Comparison of ENCODE assay signal across 13 cellular contexts in the genomic region with DNA sequence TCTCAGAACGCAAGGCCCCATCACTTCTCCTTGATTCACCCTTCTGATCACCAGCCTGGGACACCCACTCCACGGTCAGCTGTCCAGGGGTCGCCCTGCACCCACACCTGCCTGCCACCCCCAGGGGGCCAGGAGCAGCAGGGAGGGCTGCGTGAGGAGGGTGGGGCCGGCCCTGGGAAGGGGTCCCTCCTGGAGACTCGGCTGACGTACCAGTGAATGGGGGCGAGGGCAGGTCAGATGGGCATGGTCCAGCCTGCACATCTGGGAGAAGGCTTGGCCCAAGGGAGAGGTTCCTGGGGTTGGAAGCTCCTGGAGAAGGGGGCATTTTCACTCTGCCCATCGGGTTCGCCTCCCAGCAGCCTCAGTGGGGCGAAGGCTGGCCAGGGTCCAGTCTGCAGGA.
"Had no signal": no experiment of that assay in that cellular context is flagged by ENCODE, and none has a peak within 500 bp of the region (broad histone marks: within the 10 kb centered on the region; RNA-seq: fewer than 3 reads in every experiment).

No MANE protein-coding gene starts in this region.

- H3K36me3 Mint-ChIP-seq: immature natural killer cell; stimulated activated effector memory CD8-positive, alpha-beta T cell treated with anti-CD3 and anti-CD28 coated beads, Interleukin-12 subunit alpha, Interleukin-12 subunit beta, amount 100 ng/mL, for 72 hours had no signal

- DNase-seq: activated CD4-positive, alpha-beta T cell treated with anti-CD3 and anti-CD28 coated beads, Interleukin-2, amount 10 ng/mL, durations not matched to agents 7 days and 5 days; cerebellar nuclear complex; effector memory CD8-positive, alpha-beta T cell; immature natural killer cell; mammary epithelial cell; naive thymus-derived CD4-positive, alpha-beta T cell had no signal

- H3K27ac Mint-ChIP-seq: activated CD4-positive, alpha-beta T cell treated with anti-CD3 and anti-CD28 coated beads, Interleukin-2, amount 10 ng/mL, durations not matched to agents 7 days and 5 days; activated T-helper 17 cell treated with anti-CD3 and anti-CD28 coated beads, Interleukin-2, amount 50 U/mL, for 72 hours; dendritic cell treated with granulocyte-macrophage colony-stimulating factor and Interleukin-4, amounts not matched to agents 40 ng/mL and 50 ng/mL, for 4 days; effector memory CD8-positive, alpha-beta T cell; immature natural killer cell; naive thymus-derived CD4-positive, alpha-beta T cell; stimulated activated effector memory CD8-positive, alpha-beta T cell treated with anti-CD3 and anti-CD28 coated beads, Interleukin-12 subunit alpha, Interleukin-12 subunit beta, amount 100 ng/mL, for 72 hours had no signal

- H3K36me3 ChIP-seq: prostate gland had no signal

- H3K4me3 Mint-ChIP-seq: activated CD4-positive, alpha-beta T cell treated with anti-CD3 and anti-CD28 coated beads, Interleukin-2, amount 10 ng/mL, durations not matched to agents 7 days and 5 days; activated T-helper 17 cell treated with anti-CD3 and anti-CD28 coated beads, Interleukin-2, amount 50 U/mL, for 72 hours; dendritic cell treated with granulocyte-macrophage colony-stimulating factor and Interleukin-4, amounts not matched to agents 40 ng/mL and 50 ng/mL, for 4 days; effector memory CD8-positive, alpha-beta T cell; immature natural killer cell; naive thymus-derived CD4-positive, alpha-beta T cell; stimulated activated effector memory CD8-positive, alpha-beta T cell treated with anti-CD3 and anti-CD28 coated beads, Interleukin-12 subunit alpha, Interleukin-12 subunit beta, amount 100 ng/mL, for 72 hours had no signal

- H3K4me1 Mint-ChIP-seq: activated CD4-positive, alpha-beta T cell treated with anti-CD3 and anti-CD28 coated beads, Interleukin-2, amount 10 ng/mL, durations not matched to agents 7 days and 5 days; activated T-helper 17 cell treated with anti-CD3 and anti-CD28 coated beads, Interleukin-2, amount 50 U/mL, for 72 hours; immature natural killer cell; stimulated activated effector memory CD8-positive, alpha-beta T cell treated with anti-CD3 and anti-CD28 coated beads, Interleukin-12 subunit alpha, Interleukin-12 subunit beta, amount 100 ng/mL, for 72 hours had no signal

- H3K4me3 ChIP-seq: heart left ventricle, mucosa of descending colon, prostate gland had no signal

- H3K27me3 Mint-ChIP-seq: activated CD4-positive, alpha-beta T cell treated with anti-CD3 and anti-CD28 coated beads, Interleukin-2, amount 10 ng/mL, durations not matched to agents 7 days and 5 days; activated T-helper 17 cell treated with anti-CD3 and anti-CD28 coated beads, Interleukin-2, amount 50 U/mL, for 72 hours had no signal

- ATAC-seq: activated naive CD4-positive, alpha-beta T cell treated with anti-CD3 and anti-CD28 coated beads, Interleukin-2, amount 50 U/mL, for 72 hours; activated T-helper 17 cell treated with anti-CD3 and anti-CD28 coated beads, Interleukin-2, amount 50 U/mL, for 72 hours; effector memory CD8-positive, alpha-beta T cell; naive thymus-derived CD4-positive, alpha-beta T cell; stimulated activated effector memory CD8-positive, alpha-beta T cell treated with anti-CD3 and anti-CD28 coated beads, Interleukin-12 subunit alpha, Interleukin-12 subunit beta, amount 100 ng/mL, for 72 hours had no signal

- H3K27ac ChIP-seq: heart left ventricle, prostate gland had no signal

- H3K4me1 ChIP-seq: prostate gland had no signal

- H3K9me3 Mint-ChIP-seq: activated CD4-positive, alpha-beta T cell treated with anti-CD3 and anti-CD28 coated beads, Interleukin-2, amount 10 ng/mL, durations not matched to agents 7 days and 5 days; activated T-helper 17 cell treated with anti-CD3 and anti-CD28 coated beads, Interleukin-2, amount 50 U/mL, for 72 hours; dendritic cell treated with granulocyte-macrophage colony-stimulating factor and Interleukin-4, amounts not matched to agents 40 ng/mL and 50 ng/mL, for 4 days; immature natural killer cell had no signal

- H3K9me3 ChIP-seq: mucosa of descending colon, prostate gland had no signal
